1 cellular context compared by ENCODE assay signal in the genomic region with DNA sequence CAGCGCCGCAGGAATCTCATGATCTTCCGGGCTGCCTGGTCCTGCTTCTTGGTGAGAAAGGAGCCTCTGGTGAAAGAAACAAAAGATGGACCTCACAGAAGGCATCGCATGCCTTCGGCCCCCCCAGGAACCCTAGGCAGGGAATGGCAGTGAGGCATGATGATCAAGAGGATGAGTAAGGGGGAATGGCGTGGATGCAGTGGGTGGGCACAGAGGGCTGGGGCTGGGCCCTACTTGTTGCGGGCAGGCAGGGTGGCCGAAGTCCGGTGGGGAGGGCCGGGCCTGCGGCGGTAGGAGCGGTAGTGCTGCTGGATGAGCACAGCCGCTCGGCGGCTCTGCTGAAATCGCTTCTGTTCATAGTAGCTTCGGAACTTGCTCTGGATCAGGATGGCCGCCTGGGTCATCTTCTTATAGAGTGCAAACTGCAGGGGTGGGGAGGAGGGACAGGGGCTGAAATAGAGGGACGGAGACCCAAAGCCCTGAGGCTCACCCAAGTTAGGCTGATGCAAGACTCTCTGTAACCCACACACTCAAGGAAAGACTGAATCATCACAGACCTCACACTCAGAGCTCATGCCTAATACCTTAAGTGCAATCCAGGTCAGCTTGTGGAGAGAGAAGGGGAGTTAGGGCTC.
A peak's percentile ranks its signal among the peaks of the same experiment; 100 is the strongest.
TF ChIP-seq lines count a peak whose summit lies in the region.

No MANE protein-coding gene starts in this region.

TF ChIP-seq in WTC11, 78 proteins besides CTCF, POLR2A, EP300 and RAD21 (continued from another document):
- TF ChIP-seq, protein P1, sequence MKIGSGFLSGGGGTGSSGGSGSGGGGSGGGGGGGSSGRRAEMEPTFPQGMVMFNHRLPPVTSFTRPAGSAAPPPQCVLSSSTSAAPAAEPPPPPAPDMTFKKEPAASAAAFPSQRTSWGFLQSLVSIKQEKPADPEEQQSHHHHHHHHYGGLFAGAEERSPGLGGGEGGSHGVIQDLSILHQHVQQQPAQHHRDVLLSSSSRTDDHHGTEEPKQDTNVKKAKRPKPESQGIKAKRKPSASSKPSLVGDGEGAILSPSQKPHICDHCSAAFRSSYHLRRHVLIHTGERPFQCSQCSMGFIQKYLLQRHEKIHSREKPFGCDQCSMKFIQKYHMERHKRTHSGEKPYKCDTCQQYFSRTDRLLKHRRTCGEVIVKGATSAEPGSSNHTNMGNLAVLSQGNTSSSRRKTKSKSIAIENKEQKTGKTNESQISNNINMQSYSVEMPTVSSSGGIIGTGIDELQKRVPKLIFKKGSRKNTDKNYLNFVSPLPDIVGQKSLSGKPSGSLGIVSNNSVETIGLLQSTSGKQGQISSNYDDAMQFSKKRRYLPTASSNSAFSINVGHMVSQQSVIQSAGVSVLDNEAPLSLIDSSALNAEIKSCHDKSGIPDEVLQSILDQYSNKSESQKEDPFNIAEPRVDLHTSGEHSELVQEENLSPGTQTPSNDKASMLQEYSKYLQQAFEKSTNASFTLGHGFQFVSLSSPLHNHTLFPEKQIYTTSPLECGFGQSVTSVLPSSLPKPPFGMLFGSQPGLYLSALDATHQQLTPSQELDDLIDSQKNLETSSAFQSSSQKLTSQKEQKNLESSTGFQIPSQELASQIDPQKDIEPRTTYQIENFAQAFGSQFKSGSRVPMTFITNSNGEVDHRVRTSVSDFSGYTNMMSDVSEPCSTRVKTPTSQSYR (CRISPR knock-in tag; IDR thresholded peaks at IDR 0.05): 0 out of 2 replicates have a peak, but pooled peaks have one; percentile 24
- no peak for TF ChIP-seq SMAD4 (CRISPR knock-in tag; IDR thresholded peaks at IDR 0.05)
- TF ChIP-seq TCF7 (CRISPR knock-in tag; IDR thresholded peaks at IDR 0.05; ENCODE audit: low read depth): no peak
- no peak for TF ChIP-seq ZNF671 (CRISPR knock-in tag; IDR thresholded peaks at IDR 0.05)
- TF ChIP-seq, protein P2, sequence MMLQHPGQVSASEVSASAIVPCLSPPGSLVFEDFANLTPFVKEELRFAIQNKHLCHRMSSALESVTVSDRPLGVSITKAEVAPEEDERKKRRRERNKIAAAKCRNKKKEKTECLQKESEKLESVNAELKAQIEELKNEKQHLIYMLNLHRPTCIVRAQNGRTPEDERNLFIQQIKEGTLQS (CRISPR knock-in tag; conservative IDR thresholded peaks at IDR 0.05): no peak
- TF ChIP-seq CREM (CRISPR knock-in tag; IDR thresholded peaks at IDR 0.05): no peak
- TF ChIP-seq TEAD1 (CRISPR knock-in tag; IDR thresholded peaks at IDR 0.05): no peak
TF ChIP-seq in WTC11: peak in this region for 2.
